8 cellular contexts compared by ENCODE assay signal in genomic region chr11:117946842-117947526, GRCh38. TPM values are rescaled to one million over a fixed set of nuclear protein-coding genes. Genes with fewer than 3 reads are reported as not detected.
DNase-seq lines count a peak whose midpoint lies in the region; ATAC-seq, FAIRE-seq and TF ChIP-seq lines count a peak whose summit lies in the region.

No MANE protein-coding gene starts in this region.

- H2AFZ ChIP-seq in GM23248 (no peak overlapping the region), astrocyte (ENCODE audit: low read depth, low read length) (peak overlapping the region; percentile 16)

- in situ Hi-C loops in GM23248 (cut with MboI) = no loop called here
- in situ Hi-C loops in gastrocnemius medialis (cut with MboI; ENCODE audit: low sequenced_read_pairs in 4 of 4) = loop anchor here (5.0 to 10.0 kb wide), 5 partner anchors 105 to 522 kb away; no protein-coding TSS in a partner anchor

- H3K9ac ChIP-seq in GM23248 (no peak overlapping the region), astrocyte (ENCODE audit: low read length) (no peak overlapping the region)

- H3K9me3 Mint-ChIP-seq in astrocyte (ENCODE audit: unreplicated experiment) = no peaks in the 10 kb centered on the region

- H3K4me1 ChIP-seq in GM23248 (ENCODE audit: insufficient read depth) = no peaks in the 10 kb centered on the region
- H3K4me1 ChIP-seq in astrocyte (ENCODE audit: insufficient read depth, low read length) = no peaks in the 10 kb centered on the region
- peaks cover 0 to 2% of the 10 kb centered on the region in 2 donors for H3K4me1 ChIP-seq in gastrocnemius medialis

- no peak for TF ChIP-seq POLR2A in gastrocnemius medialis (IDR thresholded peaks at IDR 0.05)

- H3K36me3 ChIP-seq in GM23248 (ENCODE audit: low read depth) (no peaks in the 10 kb centered on the region), astrocyte (ENCODE audit: insufficient read depth, low read length) (no peaks in the 10 kb centered on the region), gastrocnemius medialis (no peaks in the 10 kb centered on the region)

- H3K36me3 Mint-ChIP-seq in astrocyte (ENCODE audit: low read depth, unreplicated experiment) = no peaks in the 10 kb centered on the region

- no peak overlapping the region for H3K27ac ChIP-seq in GM23248
- no peak overlapping the region for H3K27ac ChIP-seq in astrocyte (ENCODE audit: low read depth, low read length)
- H3K27ac ChIP-seq in gastrocnemius medialis = no peak overlapping the region

- H3F3A ChIP-seq in GM23248 (ENCODE audit: insufficient read depth) = no peaks in the 10 kb centered on the region

- TF ChIP-seq CTCF in astrocyte (IDR thresholded peaks at IDR 0.05; ENCODE audit: insufficient read depth, low read depth, low read length) (peak; percentile 97), gastrocnemius medialis (IDR thresholded peaks at IDR 0.05 in 4 of 5, conservative IDR thresholded peaks at IDR 0.05 in 1 of 5) (peak; percentile 88 to 97 (median 94))

- no peak overlapping the region for H3K4me3 Mint-ChIP-seq in astrocyte (ENCODE audit: unreplicated experiment)

- peaks cover 30% of the 10 kb centered on the region for H3K27me3 Mint-ChIP-seq in astrocyte (ENCODE audit: low read depth, unreplicated experiment)

- H3K27me3 ChIP-seq in GM23248 (replicated peaks; ENCODE audit: insufficient read depth) (peaks cover 34% of the 10 kb centered on the region), astrocyte (ENCODE audit: insufficient read depth, low read length) (peaks cover 15% of the 10 kb centered on the region), gastrocnemius medialis (peaks cover 0 to 3% (median 0%) of the 10 kb centered on the region in 3 donors)

- H3K4me1 Mint-ChIP-seq in astrocyte (ENCODE audit: low read depth, unreplicated experiment) = peaks cover 6% of the 10 kb centered on the region

- ATAC-seq in gastrocnemius medialis (peak; percentile 94 to 96), HG03571 (IDR thresholded peaks at IDR 0.05; ENCODE audit: unreplicated experiment) (no peak)

- intact Hi-C loops in gastrocnemius medialis (cut with DNase I; ENCODE audit: low total_unique reads) = loop anchor here (1.0 to 10.0 kb wide), 4 partner anchors 103 to 522 kb away; no protein-coding TSS in a partner anchor

- H3K79me2 ChIP-seq in GM23248 (ENCODE audit: insufficient read depth) (no peaks in the 10 kb centered on the region), astrocyte (ENCODE audit: insufficient read depth, low read length) (no peaks in the 10 kb centered on the region)

- H3K9me2 ChIP-seq in GM23248 (ENCODE audit: insufficient read depth) = no peaks in the 10 kb centered on the region

- FAIRE-seq in astrocyte (lab: Jason Lieb, UNC) = no peak

- H3K9me3 ChIP-seq in GM23248 (ENCODE audit: low read depth) = no peaks in the 10 kb centered on the region
- H3K9me3 ChIP-seq in astrocyte (ENCODE audit: insufficient read depth, low read depth, low read length) = no peaks in the 10 kb centered on the region
- H3K9me3 ChIP-seq in gastrocnemius medialis = peaks cover 0 to 6% (median 0%) of the 10 kb centered on the region in 3 donors

- H3K4me2 ChIP-seq in GM23248 (ENCODE audit: unreplicated experiment) (no peak overlapping the region), astrocyte (ENCODE audit: low read length) (no peak overlapping the region)

- WGBS in GM23248 (ENCODE audit: low coverage in 1 of 2, low lambda C conversion rate in 2 of 2, missing lambda C conversion rate in 2 of 2), 2 experiments = 35% methylated on average over 7 of the region's 7 CpGs

- DNase-seq in C1 segment of cervical spinal cord (lab: John Stamatoyannopoulos, UW) = peak; percentile 14 to 84 (median 62)
- DNase-seq in GM23248 = peak; percentile 93
- peak; percentile 83 for DNase-seq in NCI-H2029 (lab: John Stamatoyannopoulos, UW)
- peak; percentile 50 for DNase-seq in T-helper 22 cell (ENCODE audit: low read depth)
- DNase-seq in astrocyte (ENCODE audit: low read depth) = peak; percentile 81
- DNase-seq in hepatic stellate cell (ENCODE audit: low spot score) = peak; percentile 91
- peak; percentile 62 to 76 for DNase-seq in gastrocnemius medialis

- H3K27ac Mint-ChIP-seq in astrocyte (ENCODE audit: unreplicated experiment) = peak overlapping the region; percentile 47

- H3K4me3 ChIP-seq in GM23248 (no peak overlapping the region), astrocyte (ENCODE audit: insufficient read depth, low read depth, low read length) (no peak overlapping the region), gastrocnemius medialis (no peak overlapping the region)

- H4K20me1 ChIP-seq in GM23248 (ENCODE audit: insufficient read depth) = no peaks in the 10 kb centered on the region
- H4K20me1 ChIP-seq in astrocyte (ENCODE audit: insufficient read depth, low read length) = no peaks in the 10 kb centered on the region

RNA-seq across cellular contexts. Expression of gene TMPRSS13, which starts 17.8 kb away (rescaled TPM):
- not detected in 2 replicates for total RNA-seq in GM23248 (2014; rRNA removed; shearing (Covaris generic))
- not detected in 2 replicates for polyA plus RNA-seq in GM23248 (2016; fragmentation: Nextera tagmentation; extraction: Ambion mirVana)
- 0.10 and 0.66 TPM in 2 replicates for total RNA-seq in astrocyte
- total RNA-seq in gastrocnemius medialis = not detected

RNA-seq across cellular contexts. Expression of gene IL10RA, which starts 39.2 kb away (rescaled TPM):
- total RNA-seq in GM23248 (2014; rRNA removed; shearing (Covaris generic)) = not detected in 2 replicates
- polyA plus RNA-seq in GM23248 (2016; fragmentation: Nextera tagmentation; extraction: Ambion mirVana) = not detected in 2 replicates
- total RNA-seq in astrocyte = 0.12 and 0.73 TPM in 2 replicates
- total RNA-seq in gastrocnemius medialis = 1 to 10 TPM in 3 of 4 donors, under 1 TPM in 1; 0.73 to 5.5 (median 2.2) TPM
